ENCODE assay signal across 8 cellular contexts in genomic region chr11:64842851-64843841, GRCh38. TPM values are rescaled to one million over a fixed set of nuclear protein-coding genes. Genes with fewer than 3 reads are reported as not detected.
DNase-seq lines count a peak whose midpoint lies in the region; ATAC-seq and TF ChIP-seq lines count a peak whose summit lies in the region.

No MANE protein-coding gene starts in this region.

- H3K27me3 Mint-ChIP-seq in stimulated activated naive B cell treated with anti-CD40 and anti-IgM and Interleukin-4, amounts not matched to agents 10 μg/mL and 1 μg/mL and 100 μg/mL, for 72 hours: no peaks in the 10 kb centered on the region

- no peak for TF ChIP-seq RAD21 in SK-N-SH (IDR thresholded peaks at IDR 0.05; ENCODE audit: low read length)

- CTCF ChIA-PET in SK-N-SH (lab: Yijun Ruan, JAX): interaction anchor here (1.0 to 12.8 kb wide), 11 partner anchors 8 to 490 kb away, joined by 3 to 530 read pairs (median 6); partner anchors contain the start of genes ARL2 and EHD1

- H3K9me3 ChIP-seq in SK-N-SH (no peaks in the 10 kb centered on the region), Peyer's patch (no peaks in the 10 kb centered on the region), iPS-15b (ENCODE audit: control insufficient read depth, insufficient read depth, low read length) (no peaks in the 10 kb centered on the region)

- no peaks in the 10 kb centered on the region for H3K79me2 ChIP-seq in SK-N-SH (ENCODE audit: insufficient read depth)

- peak overlapping the region; percentile 88 for H3K27ac Mint-ChIP-seq in stimulated activated naive B cell treated with anti-CD40 and anti-IgM and Interleukin-4, amounts not matched to agents 10 μg/mL and 1 μg/mL and 100 μg/mL, for 72 hours

- H3K27ac ChIP-seq in SK-N-SH (ENCODE audit: low read depth in 2 of 2, low read length in 1 of 2) (no peak overlapping the region), Peyer's patch (peak overlapping the region in 3 of 4 donors; percentile 85 to 96 (median 88))

- H3K4me3 Mint-ChIP-seq in stimulated activated naive B cell treated with anti-CD40 and anti-IgM and Interleukin-4, amounts not matched to agents 10 μg/mL and 1 μg/mL and 100 μg/mL, for 72 hours: peak overlapping the region; percentile 80 to 85

- ATAC-seq in SK-N-SH treated with all-trans-retinoic acid at 6 μM for 48 hours: no peak
- no peak for ATAC-seq in stimulated activated naive B cell treated with anti-CD40 and anti-IgM and Interleukin-4, amounts not matched to agents 10 μg/mL and 1 μg/mL and 100 μg/mL, for 72 hours (replicated peaks)

- 84% methylated on average over 15 of the region's 23 CpGs for WGBS in SK-N-SH (ENCODE audit: low lambda C conversion rate)

- no peak for TF ChIP-seq CTCF in SK-N-SH (IDR thresholded peaks at IDR 0.05)
- peak in 1 of 6 experiments; percentile 18 for TF ChIP-seq CTCF in Peyer's patch (IDR thresholded peaks at IDR 0.05)

- no peaks in the 10 kb centered on the region for H3K9me2 ChIP-seq in SK-N-SH

- POLR2A ChIA-PET in SK-N-SH (lab: Yijun Ruan, JAX): no interaction called here

- H3K9ac ChIP-seq in SK-N-SH (no peak overlapping the region), iPS-15b (ENCODE audit: low read depth, low read length) (peak overlapping the region; percentile 47)

- H3K4me3 ChIP-seq in SK-N-SH (ENCODE audit: low read depth in 2 of 2, low read length in 1 of 2) (no peak overlapping the region), Peyer's patch (peak overlapping the region in 3 of 4 donors; percentile 64 to 76 (median 73)), iPS-15b (ENCODE audit: low read depth, low read length) (peak overlapping the region; percentile 85)

- peaks cover 23 to 35% of the 10 kb centered on the region in 2 donors for H3K4me1 Mint-ChIP-seq in stimulated activated naive B cell treated with anti-CD40 and anti-IgM and Interleukin-4, amounts not matched to agents 10 μg/mL and 1 μg/mL and 100 μg/mL, for 72 hours

- peaks cover 15% of the 10 kb centered on the region for H3F3A ChIP-seq in SK-N-SH (replicated peaks; ENCODE audit: insufficient read depth)

- TF ChIP-seq EP300 in SK-N-SH (IDR thresholded peaks at IDR 0.05; ENCODE audit: borderline replicate concordance in 1 of 2, low read depth in 1 of 2, low read length in 1 of 2): no peak

- H3K27me3 ChIP-seq in SK-N-SH (ENCODE audit: insufficient read depth) (no peaks in the 10 kb centered on the region), Peyer's patch (no peaks in the 10 kb centered on the region), iPS-15b (ENCODE audit: control insufficient read depth, insufficient read depth, low read length) (no peaks in the 10 kb centered on the region)

- no peak for DNase-seq in SK-N-SH
- peak in 2 of 3 donors; percentile 88 to 91 for DNase-seq in Peyer's patch
- no peak for DNase-seq in stimulated activated naive B cell treated with anti-CD40 and anti-IgM and Interleukin-4, amounts not matched to agents 10 μg/mL and 1 μg/mL and 100 μg/mL, for 72 hours
- DNase-seq in activated CD4-positive, CD25-positive, alpha-beta regulatory T cell (lab: John Stamatoyannopoulos, UW): no peak
- DNase-seq in H4 (ENCODE audit: low spot score): no peak
- no peak for DNase-seq in cardiac septum (ENCODE audit: low spot score)

- no peak overlapping the region for H2AFZ ChIP-seq in SK-N-SH (ENCODE audit: low read depth)

- no peaks in the 10 kb centered on the region for H3K9me3 Mint-ChIP-seq in stimulated activated naive B cell treated with anti-CD40 and anti-IgM and Interleukin-4, amounts not matched to agents 10 μg/mL and 1 μg/mL and 100 μg/mL, for 72 hours

- intact Hi-C loops in cardiac septum (cut with DNase I): loop anchor here (10.0 kb wide), 1 partner anchor 232 kb away; no protein-coding TSS in a partner anchor

- H3K36me3 ChIP-seq in SK-N-SH (replicated peaks in 1 of 2; ENCODE audit: control insufficient read depth in 1 of 2, insufficient read depth in 2 of 2, low read length in 1 of 2) (no peaks in the 10 kb centered on the region), Peyer's patch (peaks cover 0 to 21% (median 0%) of the 10 kb centered on the region in 3 donors), iPS-15b (ENCODE audit: control insufficient read depth, insufficient read depth, low read length) (peaks cover 23% of the 10 kb centered on the region)

- peaks cover 0 to 3% of the 10 kb centered on the region in 2 donors for H3K36me3 Mint-ChIP-seq in stimulated activated naive B cell treated with anti-CD40 and anti-IgM and Interleukin-4, amounts not matched to agents 10 μg/mL and 1 μg/mL and 100 μg/mL, for 72 hours

- peak overlapping the region; percentile 37; the same call in 1 of the 2 replicates for H3K4me2 ChIP-seq in SK-N-SH

- peaks cover 5 to 7% of the 10 kb centered on the region in 2 experiments; a peak in 2 of 4 replicates for H3K4me1 ChIP-seq in SK-N-SH (ENCODE audit: control insufficient read depth in 1 of 2, insufficient read depth in 2 of 2, low read depth in 1 of 2, low read length in 1 of 2)
- peaks cover 4 to 31% (median 8%) of the 10 kb centered on the region in 4 donors for H3K4me1 ChIP-seq in Peyer's patch
- H3K4me1 ChIP-seq in iPS-15b (ENCODE audit: control insufficient read depth, insufficient read depth, low read length): peaks cover 8% of the 10 kb centered on the region

- no peak for TF ChIP-seq POLR2A in Peyer's patch (IDR thresholded peaks at IDR 0.05)

- H4K20me1 ChIP-seq in SK-N-SH (ENCODE audit: insufficient read depth): no peaks in the 10 kb centered on the region

TF ChIP-seq in SK-N-SH, 30 proteins besides CTCF, POLR2A, EP300 and RAD21:
- TF ChIP-seq FOXM1 (IDR thresholded peaks at IDR 0.05; ENCODE audit: low read depth) (no peak), MAX (IDR thresholded peaks at IDR 0.05; ENCODE audit: low read depth) (no peak), GATA2 (CRISPR knock-in tag; IDR thresholded peaks at IDR 0.05) (no peak), JUND (IDR thresholded peaks at IDR 0.05) (no peak), RXRA (IDR thresholded peaks at IDR 0.05; ENCODE audit: borderline replicate concordance, low read depth) (no peak), POLR2AphosphoS5 (IDR thresholded peaks at IDR 0.05; ENCODE audit: low read depth, low read length) (no peak), YY1 (IDR thresholded peaks at IDR 0.05; ENCODE audit: low read depth) (no peak), NRF1 (IDR thresholded peaks at IDR 0.05; ENCODE audit: low read depth, low read length) (no peak), TCF12 (IDR thresholded peaks at IDR 0.05) (no peak), FOXJ3 (CRISPR knock-in tag; IDR thresholded peaks at IDR 0.05) (no peak), GABPA (IDR thresholded peaks at IDR 0.05; ENCODE audit: low read depth) (no peak)
TF ChIP-seq in SK-N-SH: peak in this region for 0.

TF ChIP-seq in SK-N-SH treated with all-trans-retinoic acid at 6 μM for 48 hours, 23 proteins besides CTCF, POLR2A, EP300 and RAD21 (continues in another document):
- TF ChIP-seq GLIS3 (CRISPR knock-in tag; IDR thresholded peaks at IDR 0.05) (no peak), ISL1 (CRISPR knock-in tag; IDR thresholded peaks at IDR 0.05) (no peak), OSR1 (CRISPR knock-in tag; IDR thresholded peaks at IDR 0.05) (no peak), ZFP3 (CRISPR knock-in tag; IDR thresholded peaks at IDR 0.05) (no peak), CREB5 (CRISPR knock-in tag; IDR thresholded peaks at IDR 0.05; ENCODE audit: low read depth) (no peak)

RNA-seq across cellular contexts. Expression of gene CDC42BPG, which starts 1.3 kb away (rescaled TPM):
- 0.33 and 0.42 TPM in 2 replicates for polyA plus RNA-seq in SK-N-SH (2012; rRNA removed)
- polyA plus RNA-seq in SK-N-SH (2012; cell fraction: cytosol; rRNA removed): 0.15 and 0.25 TPM in 2 replicates
- 1.00 and 1.3 TPM in 2 replicates for polyA plus RNA-seq in SK-N-SH (2012; cell fraction: nucleus; rRNA removed)
- total RNA-seq in Peyer's patch (10 to 100 TPM; 25.6 to 78.6 (median 52.1) TPM), cardiac septum (1.2 TPM)
- 0.02 TPM in 1 of 2 replicates, not detected in the other for total RNA-seq in H4 (2014; rRNA removed; shearing (Covaris generic))

RNA-seq across cellular contexts. Expression of gene MEN1, which starts 32.8 kb away (rescaled TPM):
- polyA plus RNA-seq in SK-N-SH (2012; rRNA removed): 40.7 and 52.9 TPM in 2 replicates
- polyA plus RNA-seq in SK-N-SH (2012; cell fraction: cytosol; rRNA removed): 17.3 and 26.9 TPM in 2 replicates
- polyA plus RNA-seq in SK-N-SH (2012; cell fraction: nucleus; rRNA removed): 101 and 105 TPM in 2 replicates
- total RNA-seq in Peyer's patch (10 to 100 TPM; 20.3 to 47.0 (median 31.9) TPM), cardiac septum (8.6 TPM)
- total RNA-seq in H4 (2014; rRNA removed; shearing (Covaris generic)): 8.9 and 10.6 TPM in 2 replicates

RNA-seq across cellular contexts. Expression of gene EHD1, which starts 35.3 kb away (rescaled TPM):
- 57.6 and 93.3 TPM in 2 replicates for polyA plus RNA-seq in SK-N-SH (2012; rRNA removed)
- polyA plus RNA-seq in SK-N-SH (2012; cell fraction: cytosol; rRNA removed): 34.4 and 51.6 TPM in 2 replicates
- 104 and 118 TPM in 2 replicates for polyA plus RNA-seq in SK-N-SH (2012; cell fraction: nucleus; rRNA removed)
- total RNA-seq in Peyer's patch (100 to 1,000 TPM in 2 of 4 donors, 10 to 100 TPM in 2; 56.2 to 185 (median 98.6) TPM), cardiac septum (50.9 TPM)
- total RNA-seq in H4 (2014; rRNA removed; shearing (Covaris generic)): 13.5 and 14.2 TPM in 2 replicates

RNA-seq across cellular contexts. Expression of gene MAP4K2, which starts 40.1 kb away (rescaled TPM):
- 17.4 and 20.0 TPM in 2 replicates for polyA plus RNA-seq in SK-N-SH (2012; rRNA removed)
- polyA plus RNA-seq in SK-N-SH (2012; cell fraction: cytosol; rRNA removed): 6.5 and 10.8 TPM in 2 replicates
- polyA plus RNA-seq in SK-N-SH (2012; cell fraction: nucleus; rRNA removed): 52.1 and 63.7 TPM in 2 replicates
- 10 to 100 TPM in 3 of 4 donors, 1 to 10 TPM in 1; 3.3 to 34.7 (median 20.3) TPM for total RNA-seq in Peyer's patch
- 18.0 and 40.9 TPM in 2 replicates for total RNA-seq in H4 (2014; rRNA removed; shearing (Covaris generic))
- 6.7 TPM for total RNA-seq in cardiac septum

Comparison
In these comparisons a context has a peak if more than half of its experiments do, and no peak if none do; other contexts are left out.
1. DNase-seq: peak in Peyer's patch (2 of 3); none in SK-N-SH (single experiment), stimulated activated naive B cell treated with anti-CD40 and anti-IgM and Interleukin-4, amounts not matched to agents 10 μg/mL and 1 μg/mL and 100 μg/mL, for 72 hours (single experiment), activated CD4-positive, CD25-positive, alpha-beta regulatory T cell (0 of 4), H4 (single experiment) and cardiac septum (single experiment).
2. H3K27ac ChIP-seq: peak in Peyer's patch (3 of 4); none in SK-N-SH (0 of 2).
3. H3K4me3 ChIP-seq: peak in Peyer's patch (3 of 4) and iPS-15b (single experiment); none in SK-N-SH (0 of 2).
4. RNA of gene CDC42BPG, which starts 1.3 kb away (total RNA-seq): 25.6 to 78.6 TPM in Peyer's patch; 1.2 TPM in cardiac septum (single experiment) and 0.02 TPM in H4; every median in the first group is over 10 times any median in the second.